8 cellular contexts compared by ENCODE assay signal in genomic region chr14:106745016-106745767, GRCh38.
DNase-seq lines count a peak whose midpoint lies in the region; ATAC-seq, FAIRE-seq and TF ChIP-seq lines count a peak whose summit lies in the region.
"Not testable (repeated sequence)": the region's sequence is repeated elsewhere in the genome, so short reads cannot be mapped to it uniquely, and the experiment has no call there.

No MANE protein-coding gene starts in this region.

- not testable (repeated sequence) for H3K36me3 Mint-ChIP-seq in activated CD8-positive, alpha-beta memory T cell treated with anti-CD3 and anti-CD28 coated beads, Interleukin-2, amount 10 ng/mL, durations not matched to agents 7 days and 5 days; stimulated activated effector memory CD8-positive, alpha-beta T cell treated with anti-CD3 and anti-CD28 coated beads, Interleukin-12 subunit alpha, Interleukin-12 subunit beta, amount 100 ng/mL, for 72 hours

- not testable (repeated sequence) for H3K9me3 ChIP-seq in GM12878 (replicated peaks; ENCODE audit: control insufficient read depth, insufficient read depth, low read length)

- CTCF ChIA-PET in activated CD8-positive, alpha-beta memory T cell treated with anti-CD3 and anti-CD28 coated beads, Interleukin-2, amount 10 ng/mL, durations not matched to agents 7 days and 5 days (lab: Charles Lee); GM12878 (lab: Yijun Ruan, JAX): not testable (repeated sequence)

- ATAC-seq in GM18505 (IDR thresholded peaks at IDR 0.05; ENCODE audit: unreplicated experiment) = peak; percentile 62
- peak; percentile 75 for ATAC-seq in GM19463 (IDR thresholded peaks at IDR 0.05; ENCODE audit: unreplicated experiment)
- ATAC-seq in HG02759 (IDR thresholded peaks at IDR 0.05; ENCODE audit: unreplicated experiment) = peak; percentile 68
- ATAC-seq in activated CD8-positive, alpha-beta memory T cell treated with anti-CD3 and anti-CD28 coated beads, Interleukin-2, amount 10 ng/mL, durations not matched to agents 7 days and 5 days = peak; percentile 81
- peak; percentile 93 for ATAC-seq in GM12878
- peak; percentile 53 for ATAC-seq in stimulated activated effector memory CD8-positive, alpha-beta T cell treated with anti-CD3 and anti-CD28 coated beads, Interleukin-12 subunit alpha, Interleukin-12 subunit beta, amount 100 ng/mL, for 72 hours

- FAIRE-seq in GM12878 (lab: Jason Lieb, UNC) = not testable (repeated sequence)

- not testable (repeated sequence) for H3K4me3 ChIP-seq in Jurkat, Clone E6-1 (ENCODE audit: low read length); GM12878

- SMC1A ChIA-PET in GM12878 (lab: Charles Lee; ENCODE audit: uncharacterized antibody, unreplicated experiment) = not testable (repeated sequence)

- H3K9ac ChIP-seq in GM12878 (ENCODE audit: control insufficient read depth, insufficient read depth, low read length) = not testable (repeated sequence)

- not testable (repeated sequence) for H3K27ac Mint-ChIP-seq in activated CD8-positive, alpha-beta memory T cell treated with anti-CD3 and anti-CD28 coated beads, Interleukin-2, amount 10 ng/mL, durations not matched to agents 7 days and 5 days; stimulated activated effector memory CD8-positive, alpha-beta T cell treated with anti-CD3 and anti-CD28 coated beads, Interleukin-12 subunit alpha, Interleukin-12 subunit beta, amount 100 ng/mL, for 72 hours

- peak; percentile 17 for TF ChIP-seq POLR2A in GM18505 (IDR thresholded peaks at IDR 0.05; ENCODE audit: borderline replicate concordance, extremely low read depth, insufficient read depth, insufficient read length)
- TF ChIP-seq POLR2A in GM12878 (IDR thresholded peaks at IDR 0.05; ENCODE audit: low read depth, low read length) = not testable (repeated sequence)

- intact Hi-C loops in GM12878 (cut with micrococcal nuclease; ENCODE audit: unreplicated experiment) = not testable (repeated sequence)

- POLR2A ChIA-PET in GM12878 (lab: Charles Lee) = not testable (repeated sequence)

- H3K27ac ChIP-seq in GM12878 (ENCODE audit: control insufficient read depth, insufficient read depth) = not testable (repeated sequence)

- H4K20me1 ChIP-seq in GM12878 (ENCODE audit: control insufficient read depth, insufficient read depth) = not testable (repeated sequence)

- H3K27me3 ChIP-seq in GM12878 (replicated peaks in 1 of 2; ENCODE audit: control insufficient read depth in 2 of 2, insufficient read depth in 2 of 2, low read length in 1 of 2) = not testable (repeated sequence)

- DNase-seq in Jurkat, Clone E6-1 (ENCODE audit: low read depth, low spot score) = peak; percentile 69
- DNase-seq in SIG-M5 treated with dmso at 0.1 percent for 504 hours (lab: John Stamatoyannopoulos, UW; ENCODE audit: unreplicated experiment) = peak; percentile 24
- DNase-seq in activated CD8-positive, alpha-beta memory T cell treated with anti-CD3 and anti-CD28 coated beads, Interleukin-2, amount 10 ng/mL, durations not matched to agents 7 days and 5 days = peak; percentile 48
- not testable (repeated sequence) for DNase-seq in GM12878 (ENCODE audit: low read depth, low spot score); stimulated activated effector memory CD8-positive, alpha-beta T cell treated with anti-CD3 and anti-CD28 coated beads, Interleukin-12 subunit alpha, Interleukin-12 subunit beta, amount 100 ng/mL, for 72 hours (ENCODE audit: low spot score in 2 of 2)

- not testable (repeated sequence) for H3K4me1 ChIP-seq in GM12878 (ENCODE audit: control insufficient read depth, insufficient read depth, low read length)

- not testable (repeated sequence) for H3K4me2 ChIP-seq in GM12878 (ENCODE audit: control insufficient read depth, insufficient read depth)

- H3K4me1 Mint-ChIP-seq in activated CD8-positive, alpha-beta memory T cell treated with anti-CD3 and anti-CD28 coated beads, Interleukin-2, amount 10 ng/mL, durations not matched to agents 7 days and 5 days = not testable (repeated sequence)
- H3K4me1 Mint-ChIP-seq in stimulated activated effector memory CD8-positive, alpha-beta T cell treated with anti-CD3 and anti-CD28 coated beads, Interleukin-12 subunit alpha, Interleukin-12 subunit beta, amount 100 ng/mL, for 72 hours = peaks cover 16% of the 10 kb centered on the region

- not testable (repeated sequence) for H3K4me3 Mint-ChIP-seq in activated CD8-positive, alpha-beta memory T cell treated with anti-CD3 and anti-CD28 coated beads, Interleukin-2, amount 10 ng/mL, durations not matched to agents 7 days and 5 days
- peak overlapping the region; percentile 10 for H3K4me3 Mint-ChIP-seq in stimulated activated effector memory CD8-positive, alpha-beta T cell treated with anti-CD3 and anti-CD28 coated beads, Interleukin-12 subunit alpha, Interleukin-12 subunit beta, amount 100 ng/mL, for 72 hours

- not testable (repeated sequence) for TF ChIP-seq CTCF in GM12878 (IDR thresholded peaks at IDR 0.05 in 2 of 3, conservative IDR thresholded peaks at IDR 0.05 in 1 of 3; ENCODE audit: control insufficient read depth in 2 of 3, extremely low read depth in 1 of 3, insufficient read depth in 1 of 3, low read depth in 3 of 3, low read length in 3 of 3)

- H3K9me3 Mint-ChIP-seq in activated CD8-positive, alpha-beta memory T cell treated with anti-CD3 and anti-CD28 coated beads, Interleukin-2, amount 10 ng/mL, durations not matched to agents 7 days and 5 days (ENCODE audit: low read depth); stimulated activated effector memory CD8-positive, alpha-beta T cell treated with anti-CD3 and anti-CD28 coated beads, Interleukin-12 subunit alpha, Interleukin-12 subunit beta, amount 100 ng/mL, for 72 hours: not testable (repeated sequence)

- TF ChIP-seq EP300 in GM12878 (IDR thresholded peaks at IDR 0.05; ENCODE audit: borderline replicate concordance in 1 of 2, control insufficient read depth in 1 of 2, low read depth in 2 of 2, low read length in 2 of 2) = not testable (repeated sequence)

- H3K27me3 Mint-ChIP-seq in activated CD8-positive, alpha-beta memory T cell treated with anti-CD3 and anti-CD28 coated beads, Interleukin-2, amount 10 ng/mL, durations not matched to agents 7 days and 5 days = not testable (repeated sequence)

- RAD21 ChIA-PET in GM12878 (lab: Charles Lee; ENCODE audit: unreplicated experiment) = not testable (repeated sequence)

- H3K36me3 ChIP-seq in GM12878 (ENCODE audit: control insufficient read depth in 2 of 2, insufficient read depth in 2 of 2, low read length in 1 of 2) = not testable (repeated sequence)

- not testable (repeated sequence) for TF ChIP-seq RAD21 in GM12878 (IDR thresholded peaks at IDR 0.05; ENCODE audit: insufficient read depth, low read depth, low read length)

- H3K79me2 ChIP-seq in GM12878 (ENCODE audit: control insufficient read depth, insufficient read depth, low read length) = not testable (repeated sequence)

- in situ Hi-C loops in GM12878 (cut with MboI) = not testable (repeated sequence)

- not testable (repeated sequence) for H2AFZ ChIP-seq in GM12878 (ENCODE audit: control insufficient read depth, low read depth, low read length)

- WGBS in GM12878 (ENCODE audit: insufficient coverage, insufficient replicate concordance, low lambda C conversion rate, missing lambda C conversion rate) = 20% methylated on average over 2 of the region's 15 CpGs

- not testable (repeated sequence) for BruUV-seq in GM12878 (replicated peaks; lab: Mats Ljungman, UMichigan)
